15 cellular contexts compared by ENCODE assay signal in the genomic region with DNA sequence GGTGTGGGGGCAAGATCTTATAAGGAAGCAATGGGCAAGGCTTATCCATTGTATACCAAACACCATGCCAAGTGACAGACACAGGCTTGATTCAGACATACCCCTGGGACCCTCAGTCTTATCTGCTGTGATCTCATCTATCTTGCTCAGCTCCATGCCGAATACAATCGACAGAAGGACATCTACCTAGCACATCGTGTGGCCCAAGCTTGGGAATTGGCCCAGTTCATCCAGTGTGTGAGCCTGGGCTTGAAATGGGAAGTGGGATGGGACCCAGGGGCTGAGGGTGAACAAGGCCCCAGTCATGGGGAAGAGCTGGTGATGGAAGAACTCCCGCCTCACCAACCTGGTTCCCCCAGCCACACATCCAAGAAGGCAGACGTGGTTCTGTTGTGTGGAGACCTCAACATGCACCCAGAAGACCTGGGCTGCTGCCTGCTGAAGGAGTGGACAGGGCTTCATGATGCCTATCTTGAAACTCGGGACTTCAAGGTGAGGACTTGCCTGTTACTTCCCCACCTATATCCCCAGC. TPM values are rescaled to one million over a fixed set of nuclear protein-coding genes. Genes with fewer than 3 reads are reported as not detected.
DNase-seq lines count a peak whose midpoint lies in the region; ATAC-seq, FAIRE-seq and TF ChIP-seq lines count a peak whose summit lies in the region.
"Had no signal": no experiment of that assay in that cellular context is flagged by ENCODE, and none has a peak within 500 bp of the region (broad histone marks: within the 10 kb centered on the region; RNA-seq: fewer than 3 reads in every experiment).

No MANE protein-coding gene starts in this region.

- H4K20me1 ChIP-seq in GM12878 (ENCODE audit: control insufficient read depth, insufficient read depth): no peaks in the 10 kb centered on the region

- POLR2A ChIA-PET in CD8-positive, alpha-beta memory T cell (lab: Charles Lee): interaction anchor here (2.1 to 5.1 kb wide), 3 partner anchors 12 to 60 kb away, joined by 9 to 45 read pairs (median 34); a partner anchor contains a TSS
- POLR2A ChIA-PET in GM12878 (lab: Charles Lee): interaction anchor here (1.2 to 5.5 kb wide), 6 partner anchors 12 to 60 kb away, joined by 4 to 74 read pairs (median 7); a partner anchor contains a TSS

- peak overlapping the region; percentile 97 for H3K4me2 ChIP-seq in GM12878 (ENCODE audit: control insufficient read depth, insufficient read depth)

- no peaks in the 10 kb centered on the region for H3K9me3 ChIP-seq in CD8-positive, alpha-beta memory T cell (ENCODE audit: low read length)
- H3K9me3 ChIP-seq in GM12878 (replicated peaks; ENCODE audit: control insufficient read depth, insufficient read depth, low read length): no peaks in the 10 kb centered on the region
- H3K9me3 ChIP-seq: thoracic aorta had no signal

- TF ChIP-seq RAD21 in GM12878 (IDR thresholded peaks at IDR 0.05; ENCODE audit: insufficient read depth, low read depth, low read length): no peak

- H3K4me1 ChIP-seq in CD8-positive, alpha-beta memory T cell (ENCODE audit: insufficient read depth, low read length): peaks cover 21% of the 10 kb centered on the region
- peaks cover 12% of the 10 kb centered on the region for H3K4me1 ChIP-seq in GM12878 (ENCODE audit: control insufficient read depth, insufficient read depth, low read length)

- 0 out of 2 replicates have a peak, but pooled peaks have one; percentile 50 for TF ChIP-seq POLR2A in GM12878 (IDR thresholded peaks at IDR 0.05; ENCODE audit: low read depth, low read length)

- no peak for DNase-seq in CD8-positive, alpha-beta memory T cell
- no peak for DNase-seq in GM12878 (ENCODE audit: low read depth, low spot score)
- DNase-seq in nephron progenitor cell: no peak
- no peak for DNase-seq in retina
- no peak for DNase-seq in NCI-H226
- DNase-seq: activated CD4-positive, alpha-beta T cell treated with anti-CD3 and anti-CD28 coated beads, Interleukin-2, amount 50 U/mL, for 48 hours; amygdala; COR-L47; foreskin melanocyte; Kasumi-1; NCI-H2029 had no signal

- SMC1A ChIA-PET in GM12878 (lab: Charles Lee; ENCODE audit: uncharacterized antibody, unreplicated experiment): interaction anchor here (1.3 to 4.7 kb wide), 9 partner anchors 12 to 254 kb away, joined by 3 to 34 read pairs (median 6); a partner anchor contains a TSS

- H3K9me3 Mint-ChIP-seq in CD8-positive, alpha-beta memory T cell: no peaks in the 10 kb centered on the region
- H3K9me3 Mint-ChIP-seq in IgD-negative memory B cell: no peaks in the 10 kb centered on the region
- no peaks in the 10 kb centered on the region for H3K9me3 Mint-ChIP-seq in nephron progenitor cell

- peaks cover 26 to 38% (median 36%) of the 10 kb centered on the region in 3 donors for H3K4me1 Mint-ChIP-seq in CD8-positive, alpha-beta memory T cell
- peaks cover 19 to 25% (median 24%) of the 10 kb centered on the region in 3 donors for H3K4me1 Mint-ChIP-seq in IgD-negative memory B cell
- peaks cover 20% of the 10 kb centered on the region for H3K4me1 Mint-ChIP-seq in nephron progenitor cell

- H3K4me3 Mint-ChIP-seq in CD8-positive, alpha-beta memory T cell: peak overlapping the region; percentile 44 to 95 (median 93)
- H3K4me3 Mint-ChIP-seq in IgD-negative memory B cell: peak overlapping the region; percentile 73 to 99 (median 92)
- H3K4me3 Mint-ChIP-seq in nephron progenitor cell: peak overlapping the region; percentile 94

- TF ChIP-seq EP300 in GM12878 (IDR thresholded peaks at IDR 0.05; ENCODE audit: borderline replicate concordance in 1 of 2, control insufficient read depth in 1 of 2, low read depth in 2 of 2, low read length in 2 of 2): no peak

- H3K4me3 ChIP-seq in CD8-positive, alpha-beta memory T cell (ENCODE audit: low read length): no peak overlapping the region
- H3K4me3 ChIP-seq in GM12878: no peak overlapping the region

- H3K36me3 Mint-ChIP-seq in CD8-positive, alpha-beta memory T cell: peaks cover 0 to 56% (median 5%) of the 10 kb centered on the region in 3 donors
- no peaks in the 10 kb centered on the region for H3K36me3 Mint-ChIP-seq in IgD-negative memory B cell
- peaks cover 33% of the 10 kb centered on the region for H3K36me3 Mint-ChIP-seq in nephron progenitor cell (ENCODE audit: low read depth)

- WGBS in GM12878 (ENCODE audit: insufficient coverage, insufficient replicate concordance, low lambda C conversion rate, missing lambda C conversion rate): 92% methylated on average over 6 of the region's 6 CpGs

- TF ChIP-seq CTCF in GM12878 (IDR thresholded peaks at IDR 0.05 in 2 of 3, conservative IDR thresholded peaks at IDR 0.05 in 1 of 3; ENCODE audit: control insufficient read depth in 2 of 3, extremely low read depth in 1 of 3, insufficient read depth in 1 of 3, low read depth in 3 of 3, low read length in 3 of 3) (no peak), nephron progenitor cell (IDR thresholded peaks at IDR 0.05) (no peak)

- intact Hi-C loops in GM12878 (cut with micrococcal nuclease; ENCODE audit: unreplicated experiment): no loop called here

- H3K79me2 ChIP-seq in GM12878 (ENCODE audit: control insufficient read depth, insufficient read depth, low read length): peaks cover 7% of the 10 kb centered on the region

- FAIRE-seq in GM12878 (lab: Jason Lieb, UNC): no peak
- FAIRE-seq: islet of Langerhans had no signal

- H3K36me3 ChIP-seq in CD8-positive, alpha-beta memory T cell (ENCODE audit: insufficient read depth, low read length): no peaks in the 10 kb centered on the region
- H3K36me3 ChIP-seq in GM12878 (ENCODE audit: control insufficient read depth in 2 of 2, insufficient read depth in 2 of 2, low read length in 1 of 2): peaks cover 11 to 19% of the 10 kb centered on the region in 2 experiments

- no peak overlapping the region for H3K9ac ChIP-seq in GM12878 (ENCODE audit: control insufficient read depth, insufficient read depth, low read length)

- ATAC-seq in GM12878: no peak
- no peak for ATAC-seq in GM18907 (IDR thresholded peaks at IDR 0.05; ENCODE audit: unreplicated experiment)

- H3K27ac Mint-ChIP-seq in CD8-positive, alpha-beta memory T cell: peak overlapping the region; percentile 94 to 99 (median 96)
- peak overlapping the region; percentile 88 to 99 (median 96) for H3K27ac Mint-ChIP-seq in IgD-negative memory B cell
- H3K27ac Mint-ChIP-seq in nephron progenitor cell: no peak overlapping the region

- H3K27me3 ChIP-seq in CD8-positive, alpha-beta memory T cell (ENCODE audit: insufficient read depth, low read length, poor library complexity, severe bottlenecking): no peaks in the 10 kb centered on the region
- H3K27me3 ChIP-seq in GM12878 (replicated peaks in 1 of 2; ENCODE audit: control insufficient read depth in 2 of 2, insufficient read depth in 2 of 2, low read length in 1 of 2): no peaks in the 10 kb centered on the region

- CTCF ChIA-PET in CD8-positive, alpha-beta memory T cell (lab: Charles Lee): interaction anchor here (1.1 to 5.9 kb wide), 8 partner anchors 9 to 597 kb away, joined by 3 to 49 read pairs (median 10); a partner anchor contains a TSS
- CTCF ChIA-PET in GM12878 (lab: Yijun Ruan, JAX): interaction anchor here (0.6 to 4.8 kb wide), 10 partner anchors 8 to 675 kb away, joined by 3 to 30 read pairs (median 9); a partner anchor contains a TSS

- no TSS peak for BruUV-seq in GM12878 (replicated peaks; lab: Mats Ljungman, UMichigan)

- peaks cover 0 to 3% of the 10 kb centered on the region in 2 donors for H3K27me3 Mint-ChIP-seq in CD8-positive, alpha-beta memory T cell
- H3K27me3 Mint-ChIP-seq in IgD-negative memory B cell (no peaks in the 10 kb centered on the region), nephron progenitor cell (ENCODE audit: low read depth, poor library complexity) (peaks cover 2% of the 10 kb centered on the region)

- H3K27ac ChIP-seq in CD8-positive, alpha-beta memory T cell (ENCODE audit: low read depth, low read length): peak overlapping the region; percentile 90
- H3K27ac ChIP-seq in GM12878 (ENCODE audit: control insufficient read depth, insufficient read depth): no peak overlapping the region

- in situ Hi-C loops in GM12878 (cut with MboI): no loop called here

- RAD21 ChIA-PET in GM12878 (lab: Charles Lee; ENCODE audit: unreplicated experiment): interaction anchor here (1.0 to 4.4 kb wide), 5 partner anchors 23 to 63 kb away, joined by 3 to 34 read pairs (median 4); a partner anchor contains a TSS

- no peak overlapping the region for H2AFZ ChIP-seq in GM12878 (ENCODE audit: control insufficient read depth, low read depth, low read length)

RNA-seq across cellular contexts. Expression of a gene that starts 1.9 kb away (rescaled TPM):
- 10 to 100 TPM; 15.1 to 15.8 TPM for total RNA-seq in CD8-positive, alpha-beta memory T cell
- 9.4 TPM for polyA plus RNA-seq in CD8-positive, alpha-beta memory T cell
- polyA plus RNA-seq in IgD-negative memory B cell: 22.0 TPM
- total RNA-seq in GM12878 (2013; cell fraction: nucleolus; rRNA removed): 31.5 and 32.2 TPM in 2 replicates
- total RNA-seq in GM12878 (2014; rRNA removed): 13.8 and 15.4 TPM in 2 replicates
- total RNA-seq in GM12878 (2014; rRNA removed; fragmentation: Illumina TruSeq; extraction: Trizol): 8.1 and 9.7 TPM in 2 replicates
- total RNA-seq in GM12878 (2021): 12.3 and 13.0 TPM in 2 replicates
- 3.3 TPM for polyA plus RNA-seq in GM12878 (2011; ENCODE audit: low read depth)
- 6.4 and 9.0 TPM in 2 replicates for polyA plus RNA-seq in GM12878 (2011; rRNA removed)
- polyA plus RNA-seq in GM12878 (2011; cell fraction: cytosol; rRNA removed): 8.1 and 11.7 TPM in 2 replicates
- polyA plus RNA-seq in GM12878 (2011; cell fraction: nucleus; rRNA removed): 26.4 and 36.8 TPM in 2 replicates
- 5.8 and 8.2 TPM in 2 replicates for polyA plus RNA-seq in GM12878 (2012)
- polyA plus RNA-seq in GM12878 (2014; fragmentation: Illumina TruSeq; extraction: Trizol): 10.4 and 13.4 TPM in 2 replicates
- under 1 TPM; 0.06 to 0.73 TPM for polyA plus RNA-seq in GM12878 (2014; fragmentation: Nextera tagmentation; extraction: Ambion mirVana)
- polyA plus RNA-seq in GM12878 (2014; rRNA removed): 13.2 and 15.3 TPM in 2 replicates
- polyA plus RNA-seq in GM12878 (2016; fragmentation: Nextera tagmentation; extraction: Ambion mirVana): 1 to 10 TPM; 9.6 to 9.8 TPM
- polyA minus RNA-seq in GM12878 (2011; rRNA and poly(A)+ RNA removed): 27.6 TPM in 2 replicates
- polyA minus RNA-seq in GM12878 (2011; cell fraction: cytosol; rRNA and poly(A)+ RNA removed): 5.4 and 5.5 TPM in 2 replicates
- 41.6 and 46.8 TPM in 2 replicates for polyA minus RNA-seq in GM12878 (2011; cell fraction: nucleus; rRNA and poly(A)+ RNA removed)

RNA-seq across cellular contexts. Expression of a gene that starts 2.0 kb away (rescaled TPM):
- under 1 TPM in 1 of 2 experiments, not detected in 1; 0.13 TPM for total RNA-seq in CD8-positive, alpha-beta memory T cell
- polyA plus RNA-seq in CD8-positive, alpha-beta memory T cell: 0.46 TPM
- 1.1 TPM for polyA plus RNA-seq in IgD-negative memory B cell
- total RNA-seq in GM12878 (2013; cell fraction: nucleolus; rRNA removed): 0.15 and 0.91 TPM in 2 replicates
- 0.11 TPM in 1 of 2 replicates, not detected in the other for total RNA-seq in GM12878 (2014; rRNA removed)
- not detected in 2 replicates for total RNA-seq in GM12878 (2014; rRNA removed; fragmentation: Illumina TruSeq; extraction: Trizol)
- total RNA-seq in GM12878 (2021): 0.37 TPM in 1 of 2 replicates, not detected in the other
- polyA plus RNA-seq in GM12878 (2011; ENCODE audit: low read depth): not detected
- not detected in 2 replicates for polyA plus RNA-seq in GM12878 (2011; rRNA removed)
- polyA plus RNA-seq in GM12878 (2011; cell fraction: cytosol; rRNA removed): not detected in 2 replicates
- polyA plus RNA-seq in GM12878 (2011; cell fraction: nucleus; rRNA removed): not detected in 2 replicates
- 0.09 and 0.13 TPM in 2 replicates for polyA plus RNA-seq in GM12878 (2012)
- polyA plus RNA-seq in GM12878 (2014; fragmentation: Illumina TruSeq; extraction: Trizol): 0.01 TPM in 1 of 2 replicates, not detected in the other
- not detected for polyA plus RNA-seq in GM12878 (2014; fragmentation: Nextera tagmentation; extraction: Ambion mirVana)
- 0.12 TPM in 1 of 2 replicates, not detected in the other for polyA plus RNA-seq in GM12878 (2014; rRNA removed)
- polyA plus RNA-seq in GM12878 (2016; fragmentation: Nextera tagmentation; extraction: Ambion mirVana): under 1 TPM; 0.17 to 0.26 TPM
- polyA minus RNA-seq in GM12878 (2011; rRNA and poly(A)+ RNA removed): not detected in 2 replicates
- not detected in 2 replicates for polyA minus RNA-seq in GM12878 (2011; cell fraction: cytosol; rRNA and poly(A)+ RNA removed)
- polyA minus RNA-seq in GM12878 (2011; cell fraction: nucleus; rRNA and poly(A)+ RNA removed): 0.12 TPM in 1 of 2 replicates, not detected in the other

RNA-seq across cellular contexts. Expression of a gene that starts 13.1 kb away (rescaled TPM):
- total RNA-seq in CD8-positive, alpha-beta memory T cell: 10 to 100 TPM; 33.2 to 34.7 TPM
- polyA plus RNA-seq in CD8-positive, alpha-beta memory T cell: 18.8 TPM
- 23.9 TPM for polyA plus RNA-seq in IgD-negative memory B cell
- total RNA-seq in GM12878 (2013; cell fraction: nucleolus; rRNA removed): 203 and 235 TPM in 2 replicates
- total RNA-seq in GM12878 (2014; rRNA removed): 46.9 and 48.6 TPM in 2 replicates
- 25.6 and 27.0 TPM in 2 replicates for total RNA-seq in GM12878 (2014; rRNA removed; fragmentation: Illumina TruSeq; extraction: Trizol)
- 59.8 and 62.8 TPM in 2 replicates for total RNA-seq in GM12878 (2021)
- polyA plus RNA-seq in GM12878 (2011; ENCODE audit: low read depth): 24.9 TPM
- 42.3 and 61.9 TPM in 2 replicates for polyA plus RNA-seq in GM12878 (2011; rRNA removed)
- polyA plus RNA-seq in GM12878 (2011; cell fraction: cytosol; rRNA removed): 48.3 and 66.9 TPM in 2 replicates
- 740 and 754 TPM in 2 replicates for polyA plus RNA-seq in GM12878 (2011; cell fraction: nucleus; rRNA removed)
- 50.6 and 61.2 TPM in 2 replicates for polyA plus RNA-seq in GM12878 (2012)
- polyA plus RNA-seq in GM12878 (2014; fragmentation: Illumina TruSeq; extraction: Trizol): 27.6 and 38.0 TPM in 2 replicates
- 1 to 10 TPM in 1 of 2 experiments, under 1 TPM in 1; 0.32 to 1.3 TPM for polyA plus RNA-seq in GM12878 (2014; fragmentation: Nextera tagmentation; extraction: Ambion mirVana)
- 71.6 and 75.5 TPM in 2 replicates for polyA plus RNA-seq in GM12878 (2014; rRNA removed)
- 10 to 100 TPM; 44.2 to 46.4 TPM for polyA plus RNA-seq in GM12878 (2016; fragmentation: Nextera tagmentation; extraction: Ambion mirVana)
- polyA minus RNA-seq in GM12878 (2011; rRNA and poly(A)+ RNA removed): 32.8 and 51.6 TPM in 2 replicates
- polyA minus RNA-seq in GM12878 (2011; cell fraction: cytosol; rRNA and poly(A)+ RNA removed): 22.6 and 22.9 TPM in 2 replicates
- 82.2 and 98.7 TPM in 2 replicates for polyA minus RNA-seq in GM12878 (2011; cell fraction: nucleus; rRNA and poly(A)+ RNA removed)

RNA-seq across cellular contexts. Expression of a gene that starts 40.6 kb away (rescaled TPM):
- 10 to 100 TPM; 19.5 to 19.9 TPM for total RNA-seq in CD8-positive, alpha-beta memory T cell
- polyA plus RNA-seq in CD8-positive, alpha-beta memory T cell: 7.5 TPM
- polyA plus RNA-seq in IgD-negative memory B cell: 15.5 TPM
- 23.8 and 24.7 TPM in 2 replicates for total RNA-seq in GM12878 (2013; cell fraction: nucleolus; rRNA removed)
- 14.7 and 17.9 TPM in 2 replicates for total RNA-seq in GM12878 (2014; rRNA removed)
- total RNA-seq in GM12878 (2014; rRNA removed; fragmentation: Illumina TruSeq; extraction: Trizol): 17.7 and 17.8 TPM in 2 replicates
- 11.9 and 12.4 TPM in 2 replicates for total RNA-seq in GM12878 (2021)
- polyA plus RNA-seq in GM12878 (2011; ENCODE audit: low read depth): 4.5 TPM
- polyA plus RNA-seq in GM12878 (2011; rRNA removed): 7.3 and 7.8 TPM in 2 replicates
- 4.8 and 5.3 TPM in 2 replicates for polyA plus RNA-seq in GM12878 (2011; cell fraction: cytosol; rRNA removed)
- 6.2 and 6.4 TPM in 2 replicates for polyA plus RNA-seq in GM12878 (2011; cell fraction: nucleus; rRNA removed)
- 5.6 and 6.4 TPM in 2 replicates for polyA plus RNA-seq in GM12878 (2012)
- polyA plus RNA-seq in GM12878 (2014; fragmentation: Illumina TruSeq; extraction: Trizol): 12.1 and 13.3 TPM in 2 replicates
- 1 to 10 TPM; 2.9 to 3.0 TPM for polyA plus RNA-seq in GM12878 (2014; fragmentation: Nextera tagmentation; extraction: Ambion mirVana)
- polyA plus RNA-seq in GM12878 (2014; rRNA removed): 7.4 and 7.6 TPM in 2 replicates
- 1 to 10 TPM; 8.1 to 9.0 TPM for polyA plus RNA-seq in GM12878 (2016; fragmentation: Nextera tagmentation; extraction: Ambion mirVana)
- 8.6 and 9.3 TPM in 2 replicates for polyA minus RNA-seq in GM12878 (2011; rRNA and poly(A)+ RNA removed)
- polyA minus RNA-seq in GM12878 (2011; cell fraction: cytosol; rRNA and poly(A)+ RNA removed): 4.5 and 4.8 TPM in 2 replicates
- 4.8 and 7.1 TPM in 2 replicates for polyA minus RNA-seq in GM12878 (2011; cell fraction: nucleus; rRNA and poly(A)+ RNA removed)
